In the genomic region with DNA sequence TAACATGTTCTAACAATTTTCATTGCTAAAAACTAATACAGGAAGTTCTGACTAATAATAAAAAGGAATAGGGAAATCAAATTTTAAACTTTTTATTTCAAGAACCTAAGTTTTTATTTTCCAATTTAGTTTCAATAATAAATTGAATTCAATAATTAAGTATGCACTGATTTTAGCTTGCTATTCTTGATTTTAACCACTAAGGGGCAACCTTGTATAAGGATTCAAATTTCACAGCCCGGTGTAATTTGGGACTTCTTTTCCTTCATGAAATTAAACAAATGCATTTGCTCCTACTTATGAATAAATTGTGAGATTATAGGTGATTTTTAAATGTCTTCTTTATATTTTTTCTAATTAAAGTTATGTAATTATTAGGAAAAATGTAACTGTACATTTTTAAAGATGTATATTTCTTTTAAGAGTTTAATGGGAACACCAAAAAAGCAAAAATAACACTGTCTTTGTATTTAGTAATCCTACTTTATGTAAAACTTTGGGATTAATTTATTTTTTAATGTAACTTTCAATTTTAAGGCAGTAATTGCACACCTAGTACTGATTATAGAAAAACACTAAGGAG, we compare ENCODE assay signal across 1 cellular context.
TF ChIP-seq lines count a peak whose summit lies in the region.

No MANE protein-coding gene starts in this region.

TF ChIP-seq in H1, 55 proteins besides CTCF, POLR2A, EP300 and RAD21 (continued from another document):
- TF ChIP-seq ATF2 (IDR thresholded peaks at IDR 0.05; ENCODE audit: low read length) (no peak), GABPA (IDR thresholded peaks at IDR 0.05; ENCODE audit: borderline replicate concordance, insufficient read depth, low read length) (no peak), TCF12 (IDR thresholded peaks at IDR 0.05; ENCODE audit: low read depth, low read length) (no peak), CHD7 (IDR thresholded peaks at IDR 0.05; ENCODE audit: insufficient replicate concordance, low read length) (no peak), MAFK (IDR thresholded peaks at IDR 0.05; ENCODE audit: low read depth, low read length) (no peak), SIN3A (conservative IDR thresholded peaks at IDR 0.05 in 1 of 2, IDR thresholded peaks at IDR 0.05 in 1 of 2; ENCODE audit: low read depth in 1 of 2, low read length in 2 of 2) (no peak), JUND (IDR thresholded peaks at IDR 0.05; ENCODE audit: low read length) (no peak), KDM4A (IDR thresholded peaks at IDR 0.05; ENCODE audit: low read depth, low read length, severe bottlenecking) (no peak), BCL11A (IDR thresholded peaks at IDR 0.05; ENCODE audit: low read depth in 2 of 2, low read length in 2 of 2) (no peak), KDM1A (IDR thresholded peaks at IDR 0.05; ENCODE audit: borderline replicate concordance, low read length) (no peak), POLR2AphosphoS5 (IDR thresholded peaks at IDR 0.05; ENCODE audit: low read depth, low read length) (no peak), RXRA (IDR thresholded peaks at IDR 0.05; ENCODE audit: insufficient read depth, low read depth, low read length) (no peak)
